ENCODE assay signal across 8 cellular contexts in the genomic region with DNA sequence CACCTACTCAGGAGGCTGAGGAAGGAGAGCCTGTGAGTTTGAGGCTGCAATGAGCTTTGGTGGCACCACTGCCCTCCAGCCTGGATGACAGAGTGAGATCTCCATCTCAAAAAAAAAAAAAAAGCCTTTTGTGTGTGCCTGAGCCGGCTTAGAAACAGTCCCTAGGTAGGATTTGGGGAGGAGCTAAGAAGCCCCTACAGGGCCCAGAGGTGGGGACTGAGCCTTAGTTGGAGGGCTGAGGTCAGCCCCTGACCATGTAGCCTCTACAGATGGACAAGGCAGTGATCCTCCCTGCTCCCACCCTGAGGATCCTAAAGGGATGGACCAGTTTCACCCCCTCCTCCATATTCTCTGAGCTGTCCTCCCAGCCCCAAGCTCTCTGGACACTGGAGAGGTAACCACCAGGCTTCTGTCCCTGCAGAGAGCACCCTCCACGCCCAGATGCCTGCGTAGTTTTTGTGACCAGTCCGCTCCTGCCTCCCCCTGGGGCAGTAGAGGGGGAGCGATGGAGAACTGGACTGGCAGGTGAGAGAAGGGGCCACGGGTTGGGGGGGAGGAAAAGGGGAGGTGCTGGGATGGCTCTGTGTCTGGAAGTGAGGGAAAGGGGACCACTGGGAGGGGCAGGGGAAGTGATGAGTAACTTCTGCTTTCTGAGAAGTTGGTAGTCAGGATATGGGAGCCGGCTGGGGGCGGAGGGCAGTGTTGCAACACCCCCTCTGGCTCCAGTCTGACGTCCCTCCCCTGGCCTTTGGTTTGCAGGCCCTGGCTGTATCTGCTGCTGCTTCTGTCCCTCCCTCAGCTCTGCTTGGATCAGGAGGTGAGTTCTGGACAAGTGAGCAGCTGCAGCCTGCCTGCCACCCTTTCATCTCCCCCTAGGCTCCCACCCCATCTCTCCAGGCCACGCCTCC. TPM values are rescaled to one million over a fixed set of nuclear protein-coding genes. Genes with fewer than 3 reads are reported as not detected.
DNase-seq lines count a peak whose midpoint lies in the region; ATAC-seq, FAIRE-seq and TF ChIP-seq lines count a peak whose summit lies in the region.

No MANE protein-coding gene starts in this region.

- no peak for FAIRE-seq in GM19239 (lab: Jason Lieb, UNC)

- ATAC-seq in HG03108 (IDR thresholded peaks at IDR 0.05; ENCODE audit: unreplicated experiment), result no peak

- H3K27ac ChIP-seq in dorsolateral prefrontal cortex (peak overlapping the region in 32 of 59 donors; percentile 7 to 80 (median 43)), tibial artery (peak overlapping the region; percentile 92 to 97)

- DNase-seq in CD1c-positive myeloid dendritic cell (ENCODE audit: extremely low spot score), result peak; percentile 94
- DNase-seq in OCI-M1 (lab: John Stamatoyannopoulos, UW), result peak; percentile 98
- DNase-seq in dorsolateral prefrontal cortex, result peak in 4 of 10 donors; percentile 20 to 62 (median 38)
- peak; percentile 65 to 86 for DNase-seq in lung microvascular endothelial cell (ENCODE audit: low read depth in 2 of 2)
- peak; percentile 95 to 96 for DNase-seq in tibial artery
- no peak for DNase-seq in NCI-H69 (lab: John Stamatoyannopoulos, UW)
- DNase-seq in GM19239 (ENCODE audit: insufficient read length, low spot score), result no peak

- TF ChIP-seq CTCF in dorsolateral prefrontal cortex (IDR thresholded peaks at IDR 0.05 in 54 of 56, conservative IDR thresholded peaks at IDR 0.05 in 2 of 56; ENCODE audit: low read depth in 1 of 56, partially characterized antibody in 56 of 56) (no peak), tibial artery (IDR thresholded peaks at IDR 0.05) (no peak)

- no peak overlapping the region for H3K4me3 ChIP-seq in dorsolateral prefrontal cortex
- no peak overlapping the region for H3K4me3 ChIP-seq in tibial artery

- H3K36me3 ChIP-seq in tibial artery, result peaks cover 0 to 33% (median 28%) of the 10 kb centered on the region in 3 donors

- no peaks in the 10 kb centered on the region for H3K9me3 ChIP-seq in tibial artery

- peaks cover 3 to 64% (median 51%) of the 10 kb centered on the region in 4 donors for H3K4me1 ChIP-seq in tibial artery

- intact Hi-C loops in dorsolateral prefrontal cortex (cut with DNase I), result loop anchor here in 1 of 2 donors (10.0 kb wide), 1 partner anchor 143 kb away; the partner anchor contains the start of gene GOLPH3L
- intact Hi-C loops in tibial artery (cut with DNase I; ENCODE audit: low total_unique reads), result loop anchor here (10.0 kb wide), 1 partner anchor 453 kb away; the partner anchor contains the start of genes MINDY1 and PRUNE1

- H3K27me3 ChIP-seq in dorsolateral prefrontal cortex, result no peaks in the 10 kb centered on the region
- H3K27me3 ChIP-seq in tibial artery, result no peaks in the 10 kb centered on the region

RNA-seq across cellular contexts. Expression of gene ADAMTSL4, which starts 2.8 kb away (rescaled TPM):
- total RNA-seq in dorsolateral prefrontal cortex (1 to 10 TPM in 102 of 120 experiments, under 1 TPM in 18; 0.25 to 8.0 (median 1.9) TPM), lung microvascular endothelial cell (0.20 and 0.22 TPM in 2 replicates)

RNA-seq across cellular contexts. Expression of gene MCL1, which starts 27.4 kb away (rescaled TPM):
- total RNA-seq in dorsolateral prefrontal cortex (100 to 1,000 TPM in 19 of 120 experiments, 10 to 100 TPM in 101; 43.4 to 130 (median 70.6) TPM), lung microvascular endothelial cell (114 and 208 TPM in 2 replicates)

RNA-seq across cellular contexts. Expression of gene FALEC, which starts 36.5 kb away (rescaled TPM):
- total RNA-seq in dorsolateral prefrontal cortex (1 to 10 TPM in 111 of 120 experiments, under 1 TPM in 1, not detected in 8; 0.99 to 5.8 (median 2.4) TPM), lung microvascular endothelial cell (not detected in 2 replicates)

RNA-seq across cellular contexts. Expression of gene ECM1, which starts 44.1 kb away (rescaled TPM):
- total RNA-seq in dorsolateral prefrontal cortex (10 to 100 TPM in 117 of 120 experiments, 1 to 10 TPM in 3; 6.8 to 31.3 (median 17.2) TPM), lung microvascular endothelial cell (under 0.01 TPM in 2 replicates)

Comparison
In these comparisons a context has a peak if more than half of its experiments do, and no peak if none do; other contexts are left out.
1. DNase-seq: peak in CD1c-positive myeloid dendritic cell (single experiment), OCI-M1 (single experiment), lung microvascular endothelial cell (2 of 2) and tibial artery (2 of 2); none in NCI-H69 (single experiment) and GM19239 (single experiment).